ENCODE assay signal across 12 cellular contexts in genomic region chr17:11948791-11949190, GRCh38. TPM values are rescaled to one million over a fixed set of nuclear protein-coding genes. Genes with fewer than 3 reads are reported as not detected.
DNase-seq lines count a peak whose midpoint lies in the region; ATAC-seq, FAIRE-seq and TF ChIP-seq lines count a peak whose summit lies in the region.
"Had no signal": no experiment of that assay in that cellular context is flagged by ENCODE, and none has a peak within 500 bp of the region (broad histone marks: within the 10 kb centered on the region; RNA-seq: fewer than 3 reads in every experiment).

No MANE protein-coding gene starts in this region.

- TF ChIP-seq POLR2A in HepG2 (IDR thresholded peaks at IDR 0.05; ENCODE audit: insufficient read depth in 1 of 2, low read depth in 2 of 2, low read length in 2 of 2), result no peak

- H3K4me3 ChIP-seq in mammary epithelial cell (replicated peaks in 1 of 3; ENCODE audit: insufficient read depth in 1 of 3, low read depth in 2 of 3, low read length in 3 of 3), result no peak overlapping the region
- H3K4me3 ChIP-seq in HepG2 (replicated peaks in 1 of 3; ENCODE audit: insufficient read depth in 1 of 3, low read depth in 2 of 3, low read length in 3 of 3), result peak overlapping the region in 1 of 3 experiments; percentile 34; a peak in 2 of 6 replicates

- H4K20me1 ChIP-seq in mammary epithelial cell (ENCODE audit: insufficient read depth, low read length) (no peaks in the 10 kb centered on the region), HepG2 (ENCODE audit: insufficient read depth, low read length) (no peaks in the 10 kb centered on the region)

- H3K36me3 Mint-ChIP-seq in HFFc6 (ENCODE audit: low read depth), result peaks cover 4% of the 10 kb centered on the region

- H3K9me3 ChIP-seq in mammary epithelial cell (replicated peaks; ENCODE audit: insufficient read depth, low read length), result peaks cover 10% of the 10 kb centered on the region
- peaks cover 14% of the 10 kb centered on the region for H3K9me3 ChIP-seq in HepG2 (ENCODE audit: low read length)

- H3K9ac ChIP-seq in mammary epithelial cell (ENCODE audit: insufficient read depth, low read length) (no peak overlapping the region), HepG2 (ENCODE audit: insufficient read depth, low read depth, low read length) (no peak overlapping the region)

- H3K27ac ChIP-seq in mammary epithelial cell (ENCODE audit: insufficient read depth, low read depth, low read length) (no peak overlapping the region), HepG2 (ENCODE audit: extremely low read length, insufficient read depth, low read length) (no peak overlapping the region)
- H3K27ac ChIP-seq: ascending aorta had no signal

- no peak for FAIRE-seq in HepG2 (lab: Jason Lieb, UNC)

- no peaks in the 10 kb centered on the region for H3K36me3 ChIP-seq in mammary epithelial cell (ENCODE audit: insufficient read depth, low read length)
- no peaks in the 10 kb centered on the region for H3K36me3 ChIP-seq in HepG2 (replicated peaks in 1 of 2; ENCODE audit: control insufficient read depth in 1 of 2, insufficient read depth in 2 of 2, low read length in 2 of 2)
- H3K36me3 ChIP-seq: ascending aorta had no signal

- POLR2A ChIA-PET in HepG2 (lab: Yijun Ruan, JAX), result no interaction called here

- 0% methylated on average over 5 of the region's 6 CpGs for WGBS in mammary epithelial cell (ENCODE audit: low coverage, missing lambda C conversion rate)
- whole genome bisulfite sequencing in HepG2 (ENCODE audit: low lambda C conversion rate), result 17% methylated on average over 3 of the region's 6 CpGs

- H3K4me2 ChIP-seq in mammary epithelial cell (ENCODE audit: insufficient read depth, low read depth, low read length) (peak overlapping the region; percentile 86), HepG2 (ENCODE audit: low read depth, low read length) (peak overlapping the region; percentile 55)

- in situ Hi-C loops in mammary epithelial cell (cut with MboI; ENCODE audit: low sequenced_read_pairs in 2 of 2) (no loop called here), HepG2 (cut with HindIII; ENCODE audit: extremely low pct_ligation_motif_present, low pct_unique_long_range_greater_than_20kb) (no loop called here)

- peak overlapping the region; percentile 80 for H2AFZ ChIP-seq in mammary epithelial cell (ENCODE audit: low read depth, low read length)
- no peak overlapping the region for H2AFZ ChIP-seq in HepG2 (ENCODE audit: low read length)

- no peaks in the 10 kb centered on the region; the same call in none of the 2 replicates for H3K27me3 Mint-ChIP-seq in HFFc6 (ENCODE audit: insufficient read depth)
- H3K27me3 Mint-ChIP-seq: natural killer cell treated with Interleukin-12 subunit alpha and Interleukin-12 subunit beta and Interleukin-15 and Interleukin-18, amount 100 ng/mL, for 72 hours had no signal

- H3K4me1 Mint-ChIP-seq in HFFc6 (ENCODE audit: low read depth), result peaks cover 17% of the 10 kb centered on the region
- H3K4me1 Mint-ChIP-seq: B cell had no signal

- intact Hi-C loops in mammary epithelial cell (cut with micrococcal nuclease), result loop anchor here (2.0 to 5.0 kb wide), 2 partner anchors 20 to 1326 kb away; no protein-coding TSS in a partner anchor
- intact Hi-C loops in HepG2 (cut with micrococcal nuclease; ENCODE audit: unreplicated experiment), result no loop called here

- ATAC-seq in HepG2 (peak; percentile 76), HG03095 (IDR thresholded peaks at IDR 0.05; ENCODE audit: unreplicated experiment) (no peak)
- ATAC-seq: natural killer cell treated with Interleukin-12 subunit alpha and Interleukin-12 subunit beta and Interleukin-15 and Interleukin-18, amount 100 ng/mL, for 72 hours had no signal

- peak overlapping the region; percentile 79 for H3K4me3 Mint-ChIP-seq in HFFc6
- H3K4me3 Mint-ChIP-seq: B cell; natural killer cell treated with Interleukin-12 subunit alpha and Interleukin-12 subunit beta and Interleukin-15 and Interleukin-18, amount 100 ng/mL, for 72 hours had no signal

- dilution Hi-C loops in mammary epithelial cell (cut with HindIII; ENCODE audit: low sequenced_read_pairs), result no loop called here

- BruUV-seq in mammary epithelial cell (replicated peaks; lab: Mats Ljungman, UMichigan), result no TSS peak
- BruUV-seq in HepG2 (replicated peaks; lab: Mats Ljungman, UMichigan), result no TSS peak

- peaks cover 42% of the 10 kb centered on the region for H3K4me1 ChIP-seq in mammary epithelial cell (ENCODE audit: insufficient read depth, low read length)
- no peaks in the 10 kb centered on the region for H3K4me1 ChIP-seq in HepG2 (ENCODE audit: insufficient read depth, low read length)
- H3K4me1 ChIP-seq: ascending aorta had no signal

- H3K9me3 Mint-ChIP-seq in HFFc6, result peaks cover 4% of the 10 kb centered on the region
- H3K9me3 Mint-ChIP-seq: natural killer cell treated with Interleukin-12 subunit alpha and Interleukin-12 subunit beta and Interleukin-15 and Interleukin-18, amount 100 ng/mL, for 72 hours had no signal

- H3K27ac Mint-ChIP-seq in HFFc6, result no peak overlapping the region
- H3K27ac Mint-ChIP-seq: B cell; natural killer cell treated with Interleukin-12 subunit alpha and Interleukin-12 subunit beta and Interleukin-15 and Interleukin-18, amount 100 ng/mL, for 72 hours had no signal

- no peaks in the 10 kb centered on the region for H3K27me3 ChIP-seq in mammary epithelial cell (ENCODE audit: insufficient read depth, low read length)
- no peaks in the 10 kb centered on the region for H3K27me3 ChIP-seq in HepG2 (ENCODE audit: control insufficient read depth in 1 of 2, insufficient read depth in 2 of 2, low read length in 2 of 2)
- H3K27me3 ChIP-seq: ascending aorta had no signal

- TF ChIP-seq CTCF in HFFc6 (IDR thresholded peaks at IDR 0.05) (no peak), mammary epithelial cell (conservative IDR thresholded peaks at IDR 0.05 in 1 of 2, IDR thresholded peaks at IDR 0.05 in 1 of 2; ENCODE audit: extremely low read depth in 1 of 2, insufficient read depth in 1 of 2, low read depth in 1 of 2, low read length in 2 of 2) (no peak), HepG2 (CRISPR knock-in tag; IDR thresholded peaks at IDR 0.05) (no peak)

- TF ChIP-seq RAD21 in HepG2 (CRISPR knock-in tag; IDR thresholded peaks at IDR 0.05), result no peak

- CTCF ChIA-PET in mammary epithelial cell (lab: Charles Lee; ENCODE audit: low non-redundant PET), result no interaction called here
- CTCF ChIA-PET in HepG2 (lab: Yijun Ruan, JAX; ENCODE audit: low intra/inter-chr PET ratio, low total read pairs), result no interaction called here

- TF ChIP-seq EP300 in HepG2 (IDR thresholded peaks at IDR 0.05; ENCODE audit: low read depth in 2 of 2, low read length in 2 of 2) (no peak), HepG2 (CRISPR knock-in tag; IDR thresholded peaks at IDR 0.05; ENCODE audit: borderline replicate concordance) (no peak)

- peak; percentile 84 for DNase-seq in A172 (ENCODE audit: low spot score)
- DNase-seq in HFFc6, result peak; percentile 67
- peak; percentile 78 for DNase-seq in mammary epithelial cell
- no peak for DNase-seq in HepG2 (ENCODE audit: low spot score)
- no peak for DNase-seq in COLO668 (lab: John Stamatoyannopoulos, UW; ENCODE audit: unreplicated experiment)
- no peak for DNase-seq in HuH-7.5 (ENCODE audit: low spot score)
- no peak for DNase-seq in NCI-H1930 (lab: John Stamatoyannopoulos, UW)
- DNase-seq: hippocampal formation had no signal

- H3K79me2 ChIP-seq in mammary epithelial cell (ENCODE audit: insufficient read depth, low read length), result no peaks in the 10 kb centered on the region
- no peaks in the 10 kb centered on the region for H3K79me2 ChIP-seq in HepG2 (ENCODE audit: insufficient read depth, low read length)

TF ChIP-seq in HepG2, 621 proteins besides CTCF, POLR2A, EP300 and RAD21 (continues in another document):
- peak; percentile 24; the same call in 1 of the 2 replicates for TF ChIP-seq TFAP4 (IDR thresholded peaks at IDR 0.05; ENCODE audit: borderline replicate concordance, low read depth)
- TF ChIP-seq CREM (IDR thresholded peaks at IDR 0.05), result no peak
- no peak for TF ChIP-seq CREM (CRISPR knock-in tag; IDR thresholded peaks at IDR 0.05)

RNA-seq across cellular contexts. Expression of gene ZNF18, which starts 48.5 kb away (rescaled TPM):
- 9.8 and 10.5 TPM in 2 replicates for total RNA-seq in A172 (2014; rRNA removed; shearing (Covaris generic))
- 1 to 10 TPM; 4.2 to 6.0 (median 4.6) TPM for total RNA-seq in HFFc6 (2021; fragmentation: NEBNext Ultra II Directional; extraction: Animal tissue kit (Norgen Biotek cat#: 25700))
- total RNA-seq in mammary epithelial cell (1 to 10 TPM; 7.4 to 9.7 TPM), HepG2 (2016; rRNA removed; fragmentation: Illumina TruSeq; extraction: Trizol) (5.4 and 6.7 TPM in 2 replicates)
- polyA plus RNA-seq in mammary epithelial cell (3.8 TPM), HepG2 (2011; rRNA removed) (2.4 and 2.8 TPM in 2 replicates)
- polyA minus RNA-seq in mammary epithelial cell, result 18.9 TPM
- total RNA-seq in HepG2 (2016; cell fraction: cytosol; rRNA removed; fragmentation: Illumina TruSeq; extraction: Trizol; ENCODE audit: low read depth), result 1.1 and 1.6 TPM in 2 replicates
- 5.9 and 6.1 TPM in 2 replicates for total RNA-seq in HepG2 (2016; cell fraction: insoluble cytoplasmic fraction; rRNA removed; fragmentation: Illumina TruSeq; extraction: Trizol)
- 3.9 and 4.0 TPM in 2 replicates for total RNA-seq in HepG2 (2016; cell fraction: membrane; rRNA removed; fragmentation: Illumina TruSeq; extraction: Trizol)
- 5.6 and 7.6 TPM in 2 replicates for total RNA-seq in HepG2 (2016; cell fraction: nucleus; rRNA removed; fragmentation: Illumina TruSeq; extraction: Trizol)
- polyA plus RNA-seq in HepG2 (2011; cell fraction: cytosol; rRNA removed), result 1.1 and 1.6 TPM in 2 replicates
- polyA plus RNA-seq in HepG2 (2011; cell fraction: nucleus; rRNA removed), result 3.0 and 3.6 TPM in 2 replicates
- polyA plus RNA-seq in HepG2 (2012), result 2.3 and 2.4 TPM in 2 replicates
- polyA plus RNA-seq in HepG2 (2016; cell fraction: cytosol; fragmentation: Illumina TruSeq; extraction: Trizol; ENCODE audit: low read depth), result 0.37 and 0.53 TPM in 2 replicates
- polyA plus RNA-seq in HepG2 (2016; cell fraction: insoluble cytoplasmic fraction; fragmentation: Illumina TruSeq; extraction: Trizol; ENCODE audit: low read depth), result 4.1 and 4.2 TPM in 2 replicates
- 1.0 and 1.3 TPM in 2 replicates for polyA plus RNA-seq in HepG2 (2016; cell fraction: membrane; fragmentation: Illumina TruSeq; extraction: Trizol; ENCODE audit: low read depth)
- polyA plus RNA-seq in HepG2 (2016; cell fraction: nucleus; fragmentation: Illumina TruSeq; extraction: Trizol; ENCODE audit: insufficient read depth, low read depth), result 9.7 and 10.7 TPM in 2 replicates
- 1.5 and 4.7 TPM in 2 replicates for polyA minus RNA-seq in HepG2 (2011; rRNA and poly(A)+ RNA removed; ENCODE audit: low replicate concordance)
- 1.7 and 1.9 TPM in 2 replicates for polyA minus RNA-seq in HepG2 (2011; cell fraction: cytosol; rRNA and poly(A)+ RNA removed)
- 3.3 and 3.9 TPM in 2 replicates for polyA minus RNA-seq in HepG2 (2011; cell fraction: nucleus; rRNA and poly(A)+ RNA removed)

Comparison
In these comparisons a context has a peak if more than half of its experiments do, and no peak if none do; other contexts are left out.
1. DNase-seq: peak in A172 (single experiment), HFFc6 (single experiment) and mammary epithelial cell (single experiment); none in HepG2 (single experiment), COLO668 (single experiment), HuH-7.5 (single experiment) and NCI-H1930 (0 of 2).